8 cellular contexts compared by ENCODE assay signal in genomic region chr3:167740961-167741587, GRCh38. TPM values are rescaled to one million over a fixed set of nuclear protein-coding genes. Genes with fewer than 3 reads are reported as not detected.
A peak's percentile ranks its signal among the peaks of the same experiment; 100 is the strongest.
DNase-seq lines count a peak whose midpoint lies in the region; ATAC-seq and TF ChIP-seq lines count a peak whose summit lies in the region.

No MANE protein-coding gene starts in this region.

- no peak overlapping the region for H3K4me3 ChIP-seq in Caco-2 (ENCODE audit: low read depth, low read length)

- CTCF ChIA-PET in Caco-2 (lab: Charles Lee): interaction anchor here (0.6 to 2.1 kb wide), 9 partner anchors 9 to 361 kb away, joined by 3 to 13 read pairs (median 3); partner anchors contain the start of gene ZBBX

- no peaks in the 10 kb centered on the region for H3K36me3 Mint-ChIP-seq in Caco-2 (ENCODE audit: insufficient read depth, unreplicated experiment)
- H3K36me3 Mint-ChIP-seq in activated T-helper 2 cell treated with anti-CD3 and anti-CD28 coated beads, Interferon-gamma antibody, Interleukin-2, Interleukin-4, amounts not matched to agents 10 μg/mL and 5 μg/mL and 100 μg/mL, durations not matched to agents 14 hours and 24 hours and 36 hours (ENCODE audit: low read depth): no peaks in the 10 kb centered on the region

- peaks cover 6% of the 10 kb centered on the region for H3K4me1 Mint-ChIP-seq in Caco-2 (ENCODE audit: low read depth, unreplicated experiment)
- peaks cover 12% of the 10 kb centered on the region for H3K4me1 Mint-ChIP-seq in activated T-helper 2 cell treated with anti-CD3 and anti-CD28 coated beads, Interferon-gamma antibody, Interleukin-2, Interleukin-4, amounts not matched to agents 10 μg/mL and 5 μg/mL and 100 μg/mL, durations not matched to agents 14 hours and 24 hours and 36 hours (ENCODE audit: low read depth)

- TF ChIP-seq CTCF in Caco-2 (IDR thresholded peaks at IDR 0.05; ENCODE audit: insufficient read depth in 1 of 2, low read depth in 1 of 2, low read length in 1 of 2, severe bottlenecking in 1 of 2, unreplicated experiment in 1 of 2): peak; percentile 36 to 85

- H3K27me3 Mint-ChIP-seq in Caco-2 (ENCODE audit: insufficient read depth, unreplicated experiment): no peaks in the 10 kb centered on the region
- peaks cover 7% of the 10 kb centered on the region for H3K27me3 Mint-ChIP-seq in activated T-helper 2 cell treated with anti-CD3 and anti-CD28 coated beads, Interferon-gamma antibody, Interleukin-2, Interleukin-4, amounts not matched to agents 10 μg/mL and 5 μg/mL and 100 μg/mL, durations not matched to agents 14 hours and 24 hours and 36 hours (ENCODE audit: low read depth)

- intact Hi-C loops in Caco-2 (cut with micrococcal nuclease; ENCODE audit: unreplicated experiment): loop anchor here (1.0 to 5.0 kb wide), 2 partner anchors 334 to 349 kb away; no protein-coding TSS in a partner anchor
- intact Hi-C loops in activated T-helper 2 cell treated with anti-CD3 and anti-CD28 coated beads, Interferon-gamma antibody, Interleukin-2, Interleukin-4, amounts not matched to agents 10 μg/mL and 5 μg/mL and 100 μg/mL, durations not matched to agents 14 hours and 24 hours and 36 hours (cut with micrococcal nuclease): no loop called here

- H3K9me3 ChIP-seq in Caco-2: no peaks in the 10 kb centered on the region

- H3K9me3 Mint-ChIP-seq in Caco-2 (ENCODE audit: unreplicated experiment): no peaks in the 10 kb centered on the region
- H3K9me3 Mint-ChIP-seq in activated T-helper 2 cell treated with anti-CD3 and anti-CD28 coated beads, Interferon-gamma antibody, Interleukin-2, Interleukin-4, amounts not matched to agents 10 μg/mL and 5 μg/mL and 100 μg/mL, durations not matched to agents 14 hours and 24 hours and 36 hours: no peaks in the 10 kb centered on the region

- POLR2A ChIA-PET in Caco-2 (lab: Charles Lee): no interaction called here

- DNase-seq in Caco-2: peak; percentile 43 to 55
- peak; percentile 20 for DNase-seq in NCI-H1105 (lab: John Stamatoyannopoulos, UW)
- peak; percentile 9 for DNase-seq in activated T-helper 2 cell treated with anti-CD3 and anti-CD28 coated beads, Interferon-gamma antibody, Interleukin-2, Interleukin-4, amounts not matched to agents 10 μg/mL and 5 μg/mL and 100 μg/mL, durations not matched to agents 14 hours and 24 hours and 36 hours (ENCODE audit: low spot score)
- DNase-seq in iPS DF 4.7 (ENCODE audit: extremely low read depth, low spot score): peak; percentile 22
- peak; percentile 2 for DNase-seq in stromal cell of bone marrow (ENCODE audit: low read depth)
- no peak for DNase-seq in T-helper 9 cell

- BruUV-seq in Caco-2 (replicated peaks; lab: Mats Ljungman, UMichigan): no TSS peak

- no peaks in the 10 kb centered on the region for H3K27me3 ChIP-seq in Caco-2 (replicated peaks; ENCODE audit: control insufficient read depth, insufficient read depth, low read length)

- no peak overlapping the region for H3K4me3 Mint-ChIP-seq in Caco-2 (ENCODE audit: unreplicated experiment)
- H3K4me3 Mint-ChIP-seq in activated T-helper 2 cell treated with anti-CD3 and anti-CD28 coated beads, Interferon-gamma antibody, Interleukin-2, Interleukin-4, amounts not matched to agents 10 μg/mL and 5 μg/mL and 100 μg/mL, durations not matched to agents 14 hours and 24 hours and 36 hours (ENCODE audit: low read depth): no peak overlapping the region

- ATAC-seq in GM18520 (IDR thresholded peaks at IDR 0.05; ENCODE audit: unreplicated experiment) (peak; percentile 72), HG02884 (IDR thresholded peaks at IDR 0.05; ENCODE audit: unreplicated experiment) (peak; percentile 97)

- no peaks in the 10 kb centered on the region for H3K36me3 ChIP-seq in Caco-2 (ENCODE audit: control insufficient read depth, insufficient read depth, low read length)

- no peaks in the 10 kb centered on the region for H3K4me1 ChIP-seq in Caco-2

- no peak overlapping the region for H3K27ac Mint-ChIP-seq in Caco-2 (ENCODE audit: unreplicated experiment)
- no peak overlapping the region for H3K27ac Mint-ChIP-seq in activated T-helper 2 cell treated with anti-CD3 and anti-CD28 coated beads, Interferon-gamma antibody, Interleukin-2, Interleukin-4, amounts not matched to agents 10 μg/mL and 5 μg/mL and 100 μg/mL, durations not matched to agents 14 hours and 24 hours and 36 hours

RNA-seq across cellular contexts. Expression of gene SERPINI1, which starts 5.6 kb away (rescaled TPM):
- total RNA-seq in Caco-2 (2022): 3.7 and 4.4 TPM in 2 replicates
- 0.46 and 0.71 TPM in 2 replicates for total RNA-seq in activated T-helper 2 cell treated with anti-CD3 and anti-CD28 coated beads, Interferon-gamma antibody, Interleukin-2, Interleukin-4, amounts not matched to agents 10 μg/mL and 5 μg/mL and 100 μg/mL, durations not matched to agents 14 hours and 24 hours and 36 hours

RNA-seq across cellular contexts. Expression of gene PDCD10, which starts 6.4 kb away (rescaled TPM):
- 65.7 and 65.8 TPM in 2 replicates for total RNA-seq in Caco-2 (2022)
- 73.8 and 80.9 TPM in 2 replicates for total RNA-seq in activated T-helper 2 cell treated with anti-CD3 and anti-CD28 coated beads, Interferon-gamma antibody, Interleukin-2, Interleukin-4, amounts not matched to agents 10 μg/mL and 5 μg/mL and 100 μg/mL, durations not matched to agents 14 hours and 24 hours and 36 hours
